In genomic region chr13:45413826-45414312, GRCh38 we compare ENCODE assay signal across 1 cellular context.
TF ChIP-seq lines count a peak whose summit lies in the region.

No MANE protein-coding gene starts in this region.

TF ChIP-seq in WTC11, 78 proteins besides CTCF, POLR2A, EP300 and RAD21 (continued from another document):
- TF ChIP-seq AFF4 (CRISPR knock-in tag; IDR thresholded peaks at IDR 0.05; ENCODE audit: borderline replicate concordance), result no peak
- TF ChIP-seq PRRX2 (CRISPR knock-in tag; IDR thresholded peaks at IDR 0.05), result no peak
- no peak for TF ChIP-seq CREB1 (CRISPR knock-in tag; IDR thresholded peaks at IDR 0.05)
- no peak for TF ChIP-seq USF1 (CRISPR knock-in tag; IDR thresholded peaks at IDR 0.05)
- TF ChIP-seq STAT6 (CRISPR knock-in tag; conservative IDR thresholded peaks at IDR 0.05; ENCODE audit: low read depth), result no peak
- TF ChIP-seq FOXJ3 (CRISPR knock-in tag; IDR thresholded peaks at IDR 0.05; ENCODE audit: borderline replicate concordance), result no peak
- TF ChIP-seq ELF4 (CRISPR knock-in tag; IDR thresholded peaks at IDR 0.05; ENCODE audit: low read depth), result no peak
- TF ChIP-seq ZSCAN18 (CRISPR knock-in tag; IDR thresholded peaks at IDR 0.05), result no peak
- TF ChIP-seq E2F1 (CRISPR knock-in tag; IDR thresholded peaks at IDR 0.05), result no peak
